Comparison of ENCODE assay signal across 1 cellular context in genomic region chrX:11792461-11793421, GRCh38.
TF ChIP-seq lines count a peak whose summit lies in the region.

No MANE protein-coding gene starts in this region.

TF ChIP-seq in GM12878, 131 proteins besides CTCF, POLR2A, EP300 and RAD21 (continued from another document and continues in another):
- TF ChIP-seq MYB (IDR thresholded peaks at IDR 0.05; ENCODE audit: borderline replicate concordance, low read depth, low read length): peak; percentile 79; the same call in 1 of the 2 replicates
- TF ChIP-seq STAT3 (IDR thresholded peaks at IDR 0.05; ENCODE audit: low read depth, low read length): peak; percentile 91
- TF ChIP-seq BCL11A (IDR thresholded peaks at IDR 0.05; ENCODE audit: low read depth, low read length): peak; percentile 75
- TF ChIP-seq ZZZ3 (IDR thresholded peaks at IDR 0.05; ENCODE audit: control insufficient read depth, insufficient read length, low read depth): no peak
- 0 out of 2 replicates have a peak, but pooled peaks have one; percentile 73 for TF ChIP-seq RCOR1 (conservative IDR thresholded peaks at IDR 0.05; ENCODE audit: low read depth, low read length)
- TF ChIP-seq SIX5 (IDR thresholded peaks at IDR 0.05; ENCODE audit: low read depth, low read length, severe bottlenecking): no peak
- no peak for TF ChIP-seq ELK1 (IDR thresholded peaks at IDR 0.05; ENCODE audit: low read depth, low read length)
- peak; percentile 66 for TF ChIP-seq RELA (IDR thresholded peaks at IDR 0.05; ENCODE audit: borderline replicate concordance, partially characterized antibody)
- TF ChIP-seq IKZF2 (IDR thresholded peaks at IDR 0.05): peak; percentile 96
- TF ChIP-seq ZNF592 (IDR thresholded peaks at IDR 0.05): 0 out of 2 replicates have a peak, but pooled peaks have one; percentile 32
- TF ChIP-seq NRF1 (conservative IDR thresholded peaks at IDR 0.05; ENCODE audit: low read depth, low read length): no peak
- TF ChIP-seq TBL1XR1 (IDR thresholded peaks at IDR 0.05; ENCODE audit: low read depth, low read length): peak; percentile 81
- TF ChIP-seq TCF3 (IDR thresholded peaks at IDR 0.05; ENCODE audit: borderline replicate concordance, insufficient read depth, low read depth, low read length): peak; percentile 88; the same call in 1 of the 2 replicates
- no peak for TF ChIP-seq STAT1 (conservative IDR thresholded peaks at IDR 0.05)
- TF ChIP-seq E2F4 (IDR thresholded peaks at IDR 0.05; ENCODE audit: low read depth, low read length): no peak
- peak; percentile 63 for TF ChIP-seq NR2F1 (conservative IDR thresholded peaks at IDR 0.05)
- TF ChIP-seq RUNX3 (IDR thresholded peaks at IDR 0.05; ENCODE audit: low read length): peak; percentile 91
- TF ChIP-seq GATAD2B (conservative IDR thresholded peaks at IDR 0.05; ENCODE audit: low read depth): peak; percentile 100
- peak; percentile 93 for TF ChIP-seq CUX1 (IDR thresholded peaks at IDR 0.05; ENCODE audit: insufficient replicate concordance, low read depth, low read length)
- TF ChIP-seq ZNF384 (IDR thresholded peaks at IDR 0.05; ENCODE audit: borderline replicate concordance, low read depth, low read length): peak; percentile 44; the same call in 1 of the 2 replicates
- TF ChIP-seq SP1 (IDR thresholded peaks at IDR 0.05; ENCODE audit: low read depth, low read length): no peak
- TF ChIP-seq ATF7 (IDR thresholded peaks at IDR 0.05; ENCODE audit: low read depth): peak; percentile 99
- TF ChIP-seq MEF2B (IDR thresholded peaks at IDR 0.05; ENCODE audit: partially characterized antibody, poor library complexity, severe bottlenecking): peak; percentile 100
- TF ChIP-seq SKIL (IDR thresholded peaks at IDR 0.05; ENCODE audit: low read depth, poor library complexity, severe bottlenecking): peak; percentile 94
- TF ChIP-seq SUZ12 (IDR thresholded peaks at IDR 0.05; ENCODE audit: unreplicated experiment): no peak
- TF ChIP-seq HCFC1 (IDR thresholded peaks at IDR 0.05; ENCODE audit: low read length): no peak
- TF ChIP-seq CHD2 (IDR thresholded peaks at IDR 0.05; ENCODE audit: borderline replicate concordance, low read depth, low read length): peak; percentile 82
- no peak for TF ChIP-seq HDGF (IDR thresholded peaks at IDR 0.05)
- no peak; a peak in 1 of 4 replicates for TF ChIP-seq CEBPB (IDR thresholded peaks at IDR 0.05; ENCODE audit: borderline replicate concordance in 1 of 2, low read depth in 2 of 2, low read length in 2 of 2)
- no peak for TF ChIP-seq CHD1 (IDR thresholded peaks at IDR 0.05; ENCODE audit: low read depth, low read length)
- no peak; the same call in 1 of the 2 replicates for TF ChIP-seq SMARCA5 (IDR thresholded peaks at IDR 0.05)
- peak; percentile 84 for TF ChIP-seq BCL3 (IDR thresholded peaks at IDR 0.05; ENCODE audit: borderline replicate concordance, insufficient read depth, low read depth, low read length, poor library complexity, severe bottlenecking)
- peak; percentile 91 for TF ChIP-seq CREM (IDR thresholded peaks at IDR 0.05; ENCODE audit: low read depth)
- TF ChIP-seq WRNIP1 (IDR thresholded peaks at IDR 0.05; ENCODE audit: borderline replicate concordance, low read depth, low read length): no peak
- no peak for TF ChIP-seq TAF1 (IDR thresholded peaks at IDR 0.05; ENCODE audit: borderline replicate concordance, low read depth, low read length)
- TF ChIP-seq RELB (IDR thresholded peaks at IDR 0.05; ENCODE audit: low read depth): peak; percentile 95
- peak; percentile 20; the same call in 1 of the 2 replicates for TF ChIP-seq ZNF217 (IDR thresholded peaks at IDR 0.05)
- peak; percentile 72 for TF ChIP-seq PAX5 (IDR thresholded peaks at IDR 0.05; ENCODE audit: borderline replicate concordance, low read depth, low read length)
- TF ChIP-seq BCLAF1 (IDR thresholded peaks at IDR 0.05): no peak
- TF ChIP-seq BRCA1 (IDR thresholded peaks at IDR 0.05; ENCODE audit: low read depth, low read length): no peak
- no peak for TF ChIP-seq SREBF1 (IDR thresholded peaks at IDR 0.05; ENCODE audit: low read length)
